33 cellular contexts compared by ENCODE assay signal in the genomic region with DNA sequence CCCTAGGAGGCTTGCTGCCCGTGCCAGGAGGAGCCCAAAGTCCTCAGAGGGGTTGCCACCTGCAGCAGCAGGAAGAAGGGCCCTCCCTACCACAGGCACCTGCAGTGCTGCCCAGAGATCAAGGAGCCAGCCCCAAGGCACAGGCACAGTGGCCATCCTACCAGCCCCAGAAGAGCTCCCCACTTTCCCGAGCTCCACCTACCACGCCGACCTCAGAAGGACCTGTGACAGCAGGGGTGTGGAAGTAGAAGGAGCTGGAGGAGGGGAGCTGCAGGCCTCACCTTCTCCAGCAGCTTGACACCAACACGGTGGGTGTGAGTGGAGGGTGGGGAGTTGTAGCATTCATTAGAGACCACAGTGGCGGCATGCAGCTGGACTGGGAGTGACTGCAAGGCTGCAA.
"Had no signal": no experiment of that assay in that cellular context is flagged by ENCODE, and none has a peak within 500 bp of the region (broad histone marks: within the 10 kb centered on the region; RNA-seq: fewer than 3 reads in every experiment).

No MANE protein-coding gene starts in this region.

- ATAC-seq: activated CD8-positive, alpha-beta memory T cell treated with anti-CD3 and anti-CD28 coated beads, Interleukin-2, amount 10 ng/mL, durations not matched to agents 7 days and 5 days; activated CD8-positive, alpha-beta T cell treated with anti-CD3 and anti-CD28 coated beads, Interleukin-2, amount 10 ng/mL, durations not matched to agents 7 days and 5 days; activated naive CD4-positive, alpha-beta T cell treated with anti-CD3 and anti-CD28 coated beads, Interleukin-2, amount 50 U/mL, for 72 hours; body of pancreas had no signal

- DNase-seq: activated B cell treated with CpG ODN at 0.5 μM for 24 hours; activated CD4-positive, alpha-beta memory T cell treated with anti-CD3 and anti-CD28 coated beads, Interleukin-2, amount 10 ng/mL, durations not matched to agents 7 days and 5 days; activated CD4-positive, alpha-beta T cell treated with anti-CD3 and anti-CD28 coated beads for 48 hours; activated CD4-positive, alpha-beta T cell treated with anti-CD3 and anti-CD28 coated beads, Interleukin-2, amount 10 ng/mL, durations not matched to agents 7 days and 5 days; activated CD4-positive, alpha-beta T cell treated with anti-CD3 and anti-CD28 coated beads, Interleukin-2, amount 50 U/mL, for 48 hours; activated CD4-positive, CD25-positive, alpha-beta regulatory T cell treated with anti-CD3 and anti-CD28 coated beads, Interleukin-2, amount 50 U/mL, for 72 hours; activated CD8-positive, alpha-beta memory T cell treated with anti-CD3 and anti-CD28 coated beads for 24 hours; activated CD8-positive, alpha-beta memory T cell treated with anti-CD3 and anti-CD28 coated beads, Interleukin-2, amount 10 ng/mL, durations not matched to agents 7 days and 5 days; activated CD8-positive, alpha-beta memory T cell treated with anti-CD3 and anti-CD28 coated beads, Interleukin-2, amount 50 U/mL, for 48 hours; activated CD8-positive, alpha-beta T cell treated with anti-CD3 and anti-CD28 coated beads, Interleukin-2, amount 10 ng/mL, durations not matched to agents 7 days and 5 days; activated effector memory CD4-positive, alpha-beta T cell treated with Interleukin-2 at 50 U/mL for 16 hours; activated gamma-delta T cell; activated naive CD4-positive, alpha-beta T cell; activated naive CD4-positive, alpha-beta T cell treated with anti-CD3 and anti-CD28 coated beads for 36 hours; activated naive CD4-positive, alpha-beta T cell treated with anti-CD3 and anti-CD28 coated beads, Interleukin-2, amount 50 U/mL, for 16 hours; activated naive CD8-positive, alpha-beta T cell treated with anti-CD3 and anti-CD28 coated beads for 36 hours; activated T-cell treated with anti-CD3 and anti-CD28 coated beads, Interleukin-2, amount 50 U/mL, for 24 hours; activated T-cell treated with anti-CD3 and anti-CD28 coated beads, Interleukin-2, amount 50 U/mL, for 48 hours; adrenal gland; amniotic stem cell; aorta; body of pancreas; brain microvascular endothelial cell; central memory CD4-positive, alpha-beta T cell; cerebellar nuclear complex; T-helper 1 cell; T-helper 2 cell; T-helper 9 cell had no signal

- H3K4me3 ChIP-seq: adrenal gland, body of pancreas, breast epithelium had no signal

- H3K9me3 ChIP-seq: adrenal gland, body of pancreas, breast epithelium had no signal

- H3K27ac ChIP-seq: adrenal gland, body of pancreas, brain microvascular endothelial cell, breast epithelium, VCaP had no signal

- H3K36me3 ChIP-seq: adrenal gland, brain microvascular endothelial cell, breast epithelium had no signal

- H3K4me1 ChIP-seq: adrenal gland, body of pancreas, breast epithelium had no signal

- FAIRE-seq: astrocyte, TTC549 had no signal

- H3K27me3 ChIP-seq: adrenal gland, body of pancreas, brain microvascular endothelial cell, breast epithelium had no signal
